In the genomic region with DNA sequence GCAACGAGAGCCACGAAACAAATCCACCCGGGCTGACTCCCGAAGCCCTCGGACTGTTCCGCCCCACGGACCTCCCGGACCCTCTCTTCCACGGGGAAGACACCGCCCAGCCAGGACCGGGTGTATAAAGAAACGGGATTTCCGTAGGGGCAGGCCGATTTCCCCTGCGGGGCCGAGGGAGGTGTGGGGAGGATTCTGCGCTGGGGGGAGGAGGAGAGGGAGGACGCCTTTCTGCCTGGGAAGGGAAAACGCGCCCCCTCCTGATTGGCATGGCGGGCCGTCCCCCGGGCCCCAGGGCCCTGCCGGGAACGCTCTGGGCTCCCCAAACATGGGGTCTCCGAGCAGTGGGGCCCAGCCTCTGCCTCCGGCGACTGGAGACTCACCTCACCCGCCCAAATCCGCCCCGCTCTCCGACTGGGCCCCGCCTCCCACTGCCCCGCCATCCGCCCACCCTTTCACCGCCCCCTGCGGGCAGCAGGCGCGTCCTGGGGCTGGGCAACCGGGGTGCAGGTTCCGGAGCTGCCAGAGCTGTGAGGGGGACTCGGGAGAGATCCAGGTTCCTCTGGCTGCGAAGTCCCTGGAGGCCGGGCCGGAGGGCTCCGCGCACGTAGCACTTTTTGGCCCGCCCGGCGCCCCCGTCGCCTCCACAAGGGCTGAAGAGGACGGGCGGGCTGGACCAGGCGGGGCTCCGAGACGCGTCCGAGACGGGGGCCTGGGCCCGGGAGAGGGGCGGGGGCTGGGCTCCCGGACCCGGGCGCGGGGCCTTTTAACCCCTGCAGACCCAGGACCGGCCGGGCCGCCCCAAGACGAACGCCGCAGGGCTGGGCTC, we compare ENCODE assay signal across 8 cellular contexts. TPM values are rescaled to one million over a fixed set of nuclear protein-coding genes. Genes with fewer than 3 reads are reported as not detected.
DNase-seq lines count a peak whose midpoint lies in the region; ATAC-seq, FAIRE-seq and TF ChIP-seq lines count a peak whose summit lies in the region.

No MANE protein-coding gene starts in this region.

- no peaks in the 10 kb centered on the region for H3K9me3 ChIP-seq in MM.1S (replicated peaks; ENCODE audit: insufficient read depth, low read length)
- no peaks in the 10 kb centered on the region for H3K9me3 ChIP-seq in endothelial cell of umbilical vein (replicated peaks; ENCODE audit: control insufficient read depth, insufficient read depth, low read length)
- H3K9me3 ChIP-seq in muscle layer of duodenum (ENCODE audit: control insufficient read depth in 1 of 2, low read length in 2 of 2) = no peaks in the 10 kb centered on the region

- intact Hi-C loops in endothelial cell of umbilical vein (cut with micrococcal nuclease) = loop anchor here (1.0 to 10.0 kb wide), 3 partner anchors 24 to 422 kb away; no protein-coding TSS in a partner anchor

- POLR2A ChIA-PET in activated CD8-positive, alpha-beta T cell treated with anti-CD3 and anti-CD28 coated beads, Interleukin-2, amount 10 ng/mL, durations not matched to agents 7 days and 5 days (lab: Charles Lee) = interaction anchor here (1.0 to 2.1 kb wide), 7 partner anchors 9 to 121 kb away, joined by 4 to 22 read pairs (median 6); a partner anchor contains a TSS
- POLR2A ChIA-PET in endothelial cell of umbilical vein (lab: Charles Lee) = interaction anchor here (0.6 to 2.0 kb wide), 7 partner anchors 9 to 169 kb away, joined by 3 to 9 read pairs (median 3); a partner anchor contains a TSS

- no peaks in the 10 kb centered on the region for H3K9me3 Mint-ChIP-seq in activated CD8-positive, alpha-beta T cell treated with anti-CD3 and anti-CD28 coated beads, Interleukin-2, amount 10 ng/mL, durations not matched to agents 7 days and 5 days (ENCODE audit: insufficient read depth)

- peak; percentile 68 for ATAC-seq in activated CD8-positive, alpha-beta T cell treated with anti-CD3 and anti-CD28 coated beads, Interleukin-2, amount 10 ng/mL, durations not matched to agents 7 days and 5 days

- H3K27me3 Mint-ChIP-seq in activated CD8-positive, alpha-beta T cell treated with anti-CD3 and anti-CD28 coated beads, Interleukin-2, amount 10 ng/mL, durations not matched to agents 7 days and 5 days (ENCODE audit: low read depth) = peaks cover 9% of the 10 kb centered on the region

- H4K20me1 ChIP-seq in MM.1S (ENCODE audit: insufficient read depth, low read length) (no peaks in the 10 kb centered on the region), endothelial cell of umbilical vein (replicated peaks; ENCODE audit: control insufficient read depth, extremely low read depth, insufficient read depth, low read length) (no peaks in the 10 kb centered on the region)

- H3K9me2 ChIP-seq in MM.1S (replicated peaks; ENCODE audit: insufficient read depth, low read length) = no peaks in the 10 kb centered on the region

- TF ChIP-seq CTCF in GM12865 (IDR thresholded peaks at IDR 0.05; ENCODE audit: insufficient read depth, low read depth, low read length, missing control alignments) = peak; percentile 17
- peak; percentile 22; the same call in 1 of the 2 replicates for TF ChIP-seq CTCF in MM.1S (IDR thresholded peaks at IDR 0.05; ENCODE audit: low read length)
- TF ChIP-seq CTCF in endothelial cell of umbilical vein (IDR thresholded peaks at IDR 0.05; ENCODE audit: extremely low read depth in 1 of 2, insufficient read depth in 1 of 2, low read depth in 1 of 2, low read length in 2 of 2) = no peak

- peak overlapping the region; percentile 56 for H3K4me3 ChIP-seq in GM12865 (ENCODE audit: low read depth, low read length)
- H3K4me3 ChIP-seq in MM.1S (ENCODE audit: low read length) = peak overlapping the region; percentile 84
- H3K4me3 ChIP-seq in endothelial cell of umbilical vein (replicated peaks in 1 of 3; ENCODE audit: insufficient read depth in 1 of 3, low read depth in 1 of 3, low read length in 3 of 3) = peak overlapping the region; percentile 51 to 60 (median 53)
- H3K4me3 ChIP-seq in muscle layer of duodenum (ENCODE audit: low read depth in 1 of 2, low read length in 2 of 2) = peak overlapping the region; percentile 53 to 89

- peak; percentile 26 for TF ChIP-seq POLR2A in endothelial cell of umbilical vein (IDR thresholded peaks at IDR 0.05; ENCODE audit: low read depth, low read length)

- H3K9me1 ChIP-seq in endothelial cell of umbilical vein (replicated peaks; ENCODE audit: control insufficient read depth, extremely low read depth, insufficient read depth, low read length) = no peaks in the 10 kb centered on the region

- DNase-seq in GM12865 (ENCODE audit: low read depth) = peak; percentile 65
- DNase-seq in HCEC 1CT = peak; percentile 63
- no peak for DNase-seq in MM.1S
- DNase-seq in activated CD8-positive, alpha-beta T cell treated with anti-CD3 and anti-CD28 coated beads, Interleukin-2, amount 10 ng/mL, durations not matched to agents 7 days and 5 days = peak; percentile 80
- DNase-seq in endothelial cell of umbilical vein (ENCODE audit: low read depth, low spot score) = peak; percentile 64
- peak in 5 of 6 experiments; percentile 38 to 85 (median 71) for DNase-seq in stimulated activated naive CD4-positive, alpha-beta T cell (lab: John Stamatoyannopoulos, UW)
- no peak for DNase-seq in amniotic stem cell (lab: John Stamatoyannopoulos, UW)

- BruUV-seq in endothelial cell of umbilical vein (replicated peaks; lab: Mats Ljungman, UMichigan) = no TSS peak

- H3K9ac ChIP-seq in MM.1S (ENCODE audit: low read length) (peak overlapping the region; percentile 42; the same call in 1 of the 2 replicates), endothelial cell of umbilical vein (replicated peaks; ENCODE audit: extremely low read depth, insufficient read depth, low read length) (peak overlapping the region; percentile 81)

- peaks cover 15% of the 10 kb centered on the region for H3K79me2 ChIP-seq in MM.1S (ENCODE audit: low read length)
- H3K79me2 ChIP-seq in endothelial cell of umbilical vein (ENCODE audit: control insufficient read depth, insufficient read depth, low read length) = peaks cover 16% of the 10 kb centered on the region

- peak overlapping the region; percentile 81 for H3K27ac Mint-ChIP-seq in activated CD8-positive, alpha-beta T cell treated with anti-CD3 and anti-CD28 coated beads, Interleukin-2, amount 10 ng/mL, durations not matched to agents 7 days and 5 days

- H3K27me3 ChIP-seq in MM.1S (replicated peaks; ENCODE audit: insufficient read depth, low read length) (peaks cover 42% of the 10 kb centered on the region), endothelial cell of umbilical vein (ENCODE audit: control insufficient read depth in 2 of 2, insufficient read depth in 2 of 2, low read length in 2 of 2) (no peaks in the 10 kb centered on the region), muscle layer of duodenum (ENCODE audit: low read depth, low read length) (peaks cover 4% of the 10 kb centered on the region)

- CTCF ChIA-PET in activated CD8-positive, alpha-beta T cell treated with anti-CD3 and anti-CD28 coated beads, Interleukin-2, amount 10 ng/mL, durations not matched to agents 7 days and 5 days (lab: Charles Lee) = interaction anchor here (0.7 to 2.1 kb wide), 7 partner anchors 9 to 454 kb away, joined by 3 to 13 read pairs (median 4); a partner anchor contains a TSS
- CTCF ChIA-PET in endothelial cell of umbilical vein (lab: Charles Lee) = interaction anchor here (0.6 to 2.5 kb wide), 9 partner anchors 10 to 211 kb away, joined by 3 to 28 read pairs (median 4); a partner anchor contains a TSS

- H3K36me3 ChIP-seq in MM.1S (replicated peaks; ENCODE audit: insufficient read depth, low read length) (no peaks in the 10 kb centered on the region), endothelial cell of umbilical vein (ENCODE audit: control insufficient read depth in 2 of 2, extremely low read depth in 1 of 2, insufficient read depth in 2 of 2, low read length in 2 of 2) (peaks cover 0 to 2% of the 10 kb centered on the region in 2 experiments), muscle layer of duodenum (ENCODE audit: control insufficient read depth in 1 of 2, insufficient read depth in 2 of 2, low read length in 2 of 2) (peaks cover 0 to 6% of the 10 kb centered on the region in 2 donors)

- dilution Hi-C loops in endothelial cell of umbilical vein (cut with MboI; ENCODE audit: extremely low pct_ligation_motif_present, low sequenced_read_pairs) = no loop called here

- H3K36me3 Mint-ChIP-seq in activated CD8-positive, alpha-beta T cell treated with anti-CD3 and anti-CD28 coated beads, Interleukin-2, amount 10 ng/mL, durations not matched to agents 7 days and 5 days (ENCODE audit: low read depth) = peaks cover 30% of the 10 kb centered on the region

- H2AFZ ChIP-seq in MM.1S (ENCODE audit: low read length) = peak overlapping the region; percentile 96
- H2AFZ ChIP-seq in endothelial cell of umbilical vein (ENCODE audit: low read depth, low read length) = peak overlapping the region; percentile 86

- peak; percentile 67 for FAIRE-seq in endothelial cell of umbilical vein (lab: Jason Lieb, UNC)

- peak overlapping the region; percentile 89 for H3K4me2 ChIP-seq in MM.1S (ENCODE audit: low read depth, low read length)
- peak overlapping the region; percentile 28 for H3K4me2 ChIP-seq in endothelial cell of umbilical vein (ENCODE audit: insufficient read depth, low read length)

- peaks cover 3% of the 10 kb centered on the region; the same call in 1 of the 2 replicates for H3F3A ChIP-seq in MM.1S (ENCODE audit: insufficient read depth, low read length)

- H3K4me1 ChIP-seq in MM.1S (ENCODE audit: low read length) (0 out of 2 replicates have a peak, but pooled peaks cover 4% of the 10 kb centered on the region), endothelial cell of umbilical vein (ENCODE audit: control insufficient read depth, extremely low read depth, insufficient read depth, low read length) (peaks cover 12% of the 10 kb centered on the region), muscle layer of duodenum (ENCODE audit: control insufficient read depth in 1 of 2, insufficient read depth in 2 of 2, low read length in 2 of 2) (peaks cover 0 to 17% of the 10 kb centered on the region in 2 donors)

- no peak overlapping the region for H3K27ac ChIP-seq in MM.1S (ENCODE audit: low read length)
- peak overlapping the region; percentile 5 for H3K27ac ChIP-seq in endothelial cell of umbilical vein (ENCODE audit: insufficient read depth, low read depth, low read length)
- no peak overlapping the region for H3K27ac ChIP-seq in muscle layer of duodenum (ENCODE audit: low read length)

- peak overlapping the region; percentile 77 for H3K4me3 Mint-ChIP-seq in activated CD8-positive, alpha-beta T cell treated with anti-CD3 and anti-CD28 coated beads, Interleukin-2, amount 10 ng/mL, durations not matched to agents 7 days and 5 days

- H3K4me1 Mint-ChIP-seq in activated CD8-positive, alpha-beta T cell treated with anti-CD3 and anti-CD28 coated beads, Interleukin-2, amount 10 ng/mL, durations not matched to agents 7 days and 5 days (ENCODE audit: low read depth) = peaks cover 9% of the 10 kb centered on the region

RNA-seq across cellular contexts. Expression of a gene that starts 0.6 kb away (rescaled TPM):
- 100 to 1,000 TPM; 292 to 296 TPM for total RNA-seq in activated CD8-positive, alpha-beta T cell treated with anti-CD3 and anti-CD28 coated beads, Interleukin-2, amount 10 ng/mL, durations not matched to agents 7 days and 5 days
- 219 and 233 TPM in 2 replicates for total RNA-seq in endothelial cell of umbilical vein
- 52.2 and 58.9 TPM in 2 replicates for polyA plus RNA-seq in endothelial cell of umbilical vein
- polyA plus RNA-seq in endothelial cell of umbilical vein (2011; cell fraction: cytosol; rRNA removed) = 45.1 and 65.2 TPM in 2 replicates
- 17.7 and 20.9 TPM in 2 replicates for polyA plus RNA-seq in endothelial cell of umbilical vein (2011; cell fraction: nucleus; rRNA removed)
- polyA plus RNA-seq in endothelial cell of umbilical vein (2012) = 133 and 198 TPM in 2 replicates
- 7.2 and 13.5 TPM in 2 replicates for polyA minus RNA-seq in endothelial cell of umbilical vein
- polyA minus RNA-seq in endothelial cell of umbilical vein (2011; cell fraction: cytosol; rRNA and poly(A)+ RNA removed) = 221 TPM
- 15.1 and 30.4 TPM in 2 replicates for polyA minus RNA-seq in endothelial cell of umbilical vein (2011; cell fraction: nucleus; rRNA and poly(A)+ RNA removed)

RNA-seq across cellular contexts. Expression of a gene that starts 17.2 kb away (rescaled TPM):
- total RNA-seq in activated CD8-positive, alpha-beta T cell treated with anti-CD3 and anti-CD28 coated beads, Interleukin-2, amount 10 ng/mL, durations not matched to agents 7 days and 5 days = under 1 TPM in 1 of 2 experiments, not detected in 1; 0.34 TPM
- 0.18 TPM in 1 of 2 replicates, not detected in the other for total RNA-seq in endothelial cell of umbilical vein
- polyA plus RNA-seq in endothelial cell of umbilical vein = 0.05 TPM in 1 of 2 replicates, not detected in the other
- polyA plus RNA-seq in endothelial cell of umbilical vein (2011; cell fraction: cytosol; rRNA removed) = 0.03 TPM in 1 of 2 replicates, not detected in the other
- polyA plus RNA-seq in endothelial cell of umbilical vein (2011; cell fraction: nucleus; rRNA removed) = 0.05 and 0.10 TPM in 2 replicates
- polyA plus RNA-seq in endothelial cell of umbilical vein (2012) = 0.08 TPM in 1 of 2 replicates, not detected in the other
- not detected in 2 replicates for polyA minus RNA-seq in endothelial cell of umbilical vein
- 6.3 TPM for polyA minus RNA-seq in endothelial cell of umbilical vein (2011; cell fraction: cytosol; rRNA and poly(A)+ RNA removed)
- not detected in 2 replicates for polyA minus RNA-seq in endothelial cell of umbilical vein (2011; cell fraction: nucleus; rRNA and poly(A)+ RNA removed)

RNA-seq across cellular contexts. Expression of a gene that starts 21.1 kb away (rescaled TPM):
- total RNA-seq in activated CD8-positive, alpha-beta T cell treated with anti-CD3 and anti-CD28 coated beads, Interleukin-2, amount 10 ng/mL, durations not matched to agents 7 days and 5 days = not detected
- 2.9 and 3.4 TPM in 2 replicates for total RNA-seq in endothelial cell of umbilical vein
- polyA plus RNA-seq in endothelial cell of umbilical vein = 2.7 and 2.9 TPM in 2 replicates
- polyA plus RNA-seq in endothelial cell of umbilical vein (2011; cell fraction: cytosol; rRNA removed) = 3.0 and 3.1 TPM in 2 replicates
- polyA plus RNA-seq in endothelial cell of umbilical vein (2011; cell fraction: nucleus; rRNA removed) = 1.5 and 2.5 TPM in 2 replicates
- polyA plus RNA-seq in endothelial cell of umbilical vein (2012) = 10.1 and 24.4 TPM in 2 replicates
- 3.2 and 3.4 TPM in 2 replicates for polyA minus RNA-seq in endothelial cell of umbilical vein
- 64.3 TPM for polyA minus RNA-seq in endothelial cell of umbilical vein (2011; cell fraction: cytosol; rRNA and poly(A)+ RNA removed)
- polyA minus RNA-seq in endothelial cell of umbilical vein (2011; cell fraction: nucleus; rRNA and poly(A)+ RNA removed) = 0.48 and 1.3 TPM in 2 replicates

RNA-seq across cellular contexts. Expression of a gene that starts 27.6 kb away (rescaled TPM):
- total RNA-seq in activated CD8-positive, alpha-beta T cell treated with anti-CD3 and anti-CD28 coated beads, Interleukin-2, amount 10 ng/mL, durations not matched to agents 7 days and 5 days = not detected
- total RNA-seq in endothelial cell of umbilical vein = not detected in 2 replicates
- polyA plus RNA-seq in endothelial cell of umbilical vein = not detected in 2 replicates
- polyA plus RNA-seq in endothelial cell of umbilical vein (2011; cell fraction: cytosol; rRNA removed) = not detected in 2 replicates
- polyA plus RNA-seq in endothelial cell of umbilical vein (2011; cell fraction: nucleus; rRNA removed) = not detected in 2 replicates
- not detected in 2 replicates for polyA plus RNA-seq in endothelial cell of umbilical vein (2012)
- not detected in 2 replicates for polyA minus RNA-seq in endothelial cell of umbilical vein
- 1.0 TPM for polyA minus RNA-seq in endothelial cell of umbilical vein (2011; cell fraction: cytosol; rRNA and poly(A)+ RNA removed)
- polyA minus RNA-seq in endothelial cell of umbilical vein (2011; cell fraction: nucleus; rRNA and poly(A)+ RNA removed) = not detected in 2 replicates

RNA-seq across cellular contexts. Expression of a gene that starts 34.0 kb away (rescaled TPM):
- total RNA-seq in activated CD8-positive, alpha-beta T cell treated with anti-CD3 and anti-CD28 coated beads, Interleukin-2, amount 10 ng/mL, durations not matched to agents 7 days and 5 days = under 1 TPM; 0.26 to 0.29 TPM
- total RNA-seq in endothelial cell of umbilical vein = 0.51 and 0.71 TPM in 2 replicates
- polyA plus RNA-seq in endothelial cell of umbilical vein = 1.9 and 3.4 TPM in 2 replicates
- 0.70 and 1.0 TPM in 2 replicates for polyA plus RNA-seq in endothelial cell of umbilical vein (2011; cell fraction: cytosol; rRNA removed)
- 2.7 and 3.0 TPM in 2 replicates for polyA plus RNA-seq in endothelial cell of umbilical vein (2011; cell fraction: nucleus; rRNA removed)
- polyA plus RNA-seq in endothelial cell of umbilical vein (2012) = 0.44 and 1.9 TPM in 2 replicates
- 0.30 and 0.56 TPM in 2 replicates for polyA minus RNA-seq in endothelial cell of umbilical vein
- polyA minus RNA-seq in endothelial cell of umbilical vein (2011; cell fraction: cytosol; rRNA and poly(A)+ RNA removed) = 0.61 TPM
- 0.38 and 0.96 TPM in 2 replicates for polyA minus RNA-seq in endothelial cell of umbilical vein (2011; cell fraction: nucleus; rRNA and poly(A)+ RNA removed)

Comparison
In these comparisons a context has a peak if more than half of its experiments do, and no peak if none do; other contexts are left out.
1. DNase-seq: peak in GM12865 (single experiment), HCEC 1CT (single experiment), activated CD8-positive, alpha-beta T cell treated with anti-CD3 and anti-CD28 coated beads, Interleukin-2, amount 10 ng/mL, durations not matched to agents 7 days and 5 days (single experiment), endothelial cell of umbilical vein (single experiment) and stimulated activated naive CD4-positive, alpha-beta T cell (5 of 6); none in MM.1S (single experiment) and amniotic stem cell (single experiment).
2. CTCF ChIP-seq: peak in GM12865 (single experiment) and MM.1S (single experiment); none in endothelial cell of umbilical vein (0 of 2).
3. Peak in every context shown above with its lines, with median percentiles within 50 percentile points of each other: H3K4me3 ChIP-seq.